8 cellular contexts compared by ENCODE assay signal in genomic region chr2:135985018-135985825, GRCh38. TPM values are rescaled to one million over a fixed set of nuclear protein-coding genes. Genes with fewer than 3 reads are reported as not detected.
A peak's percentile ranks its signal among the peaks of the same experiment; 100 is the strongest.
DNase-seq lines count a peak whose midpoint lies in the region; ATAC-seq and TF ChIP-seq lines count a peak whose summit lies in the region.

TSS of gene DARS1 (minus strand) at chr2:135985626. CDS start at chr2:135985468, 158 bp downstream.

- H3K9me3 ChIP-seq in SU-DHL-6 (ENCODE audit: insufficient read depth, low read length) (no peaks in the 10 kb centered on the region), thoracic aorta (no peaks in the 10 kb centered on the region)

- peaks cover 37% of the 10 kb centered on the region for H3F3A ChIP-seq in SU-DHL-6 (ENCODE audit: insufficient read depth)

- H3K4me3 ChIP-seq in GM12865 (ENCODE audit: low read depth, low read length) (peak within 1 kb of the TSS; percentile 84), SU-DHL-6 (ENCODE audit: insufficient read depth, low read length, poor library complexity, severe bottlenecking) (peak within 1 kb of the TSS; percentile 77), thoracic aorta (peak within 1 kb of the TSS; percentile 82)

- H3K27ac Mint-ChIP-seq in activated naive CD8-positive, alpha-beta T cell treated with anti-CD3 and anti-CD28 coated beads, Interleukin-2, amount 10 ng/mL, durations not matched to agents 7 days and 5 days = peak within 1 kb of the TSS; percentile 98
- H3K27ac Mint-ChIP-seq in osteocyte (ENCODE audit: unreplicated experiment) = peak within 1 kb of the TSS; percentile 95

- H3K4me2 ChIP-seq in SU-DHL-6 (ENCODE audit: low read depth, low read length, poor library complexity, severe bottlenecking) = peak within 1 kb of the TSS; percentile 89

- H3K36me3 Mint-ChIP-seq in activated naive CD8-positive, alpha-beta T cell treated with anti-CD3 and anti-CD28 coated beads, Interleukin-2, amount 10 ng/mL, durations not matched to agents 7 days and 5 days = peaks cover 33% of the 10 kb centered on the region
- peaks cover 15% of the 10 kb centered on the region for H3K36me3 Mint-ChIP-seq in osteocyte (ENCODE audit: unreplicated experiment)

- H3K36me3 ChIP-seq in SU-DHL-6 (ENCODE audit: low read length) (peaks cover 19% of the 10 kb centered on the region), thoracic aorta (no peaks in the 10 kb centered on the region)

- H3K27me3 ChIP-seq in SU-DHL-6 (ENCODE audit: low read length) = no peaks in the 10 kb centered on the region
- H3K27me3 ChIP-seq in thoracic aorta (replicated peaks; ENCODE audit: insufficient read depth) = no peaks in the 10 kb centered on the region

- TF ChIP-seq CTCF in GM12865 (IDR thresholded peaks at IDR 0.05; ENCODE audit: insufficient read depth, low read depth, low read length, missing control alignments) = no peak
- TF ChIP-seq CTCF in SU-DHL-6 (IDR thresholded peaks at IDR 0.05; ENCODE audit: insufficient read depth, low read length, poor library complexity, severe bottlenecking) = no peak
- no peak for TF ChIP-seq CTCF in osteocyte (IDR thresholded peaks at IDR 0.05)
- no peak for TF ChIP-seq CTCF in thoracic aorta (IDR thresholded peaks at IDR 0.05)

- peak within 1 kb of the TSS; percentile 95 for H3K9ac ChIP-seq in SU-DHL-6 (ENCODE audit: low read length)

- peaks cover 30% of the 10 kb centered on the region for H3K4me1 Mint-ChIP-seq in activated naive CD8-positive, alpha-beta T cell treated with anti-CD3 and anti-CD28 coated beads, Interleukin-2, amount 10 ng/mL, durations not matched to agents 7 days and 5 days
- peaks cover 10% of the 10 kb centered on the region for H3K4me1 Mint-ChIP-seq in osteocyte (ENCODE audit: unreplicated experiment)

- ATAC-seq in HG02678 (IDR thresholded peaks at IDR 0.05; ENCODE audit: unreplicated experiment) (peak; percentile 88), thoracic aorta (ENCODE audit: insufficient number of reproducible peaks, low FRiP score, low read depth) (peak; percentile 91)
- ATAC-seq in activated naive CD8-positive, alpha-beta T cell treated with anti-CD3 and anti-CD28 coated beads, Interleukin-2, amount 10 ng/mL, durations not matched to agents 7 days and 5 days (ENCODE audit: low read depth) = peak; percentile 85

- intact Hi-C loops in head of caudate nucleus (cut with DNase I) = no loop called here

- H3K4me1 ChIP-seq in thoracic aorta (ENCODE audit: control insufficient read depth in 1 of 2, low read depth in 2 of 2) = peaks cover 9 to 12% of the 10 kb centered on the region in 2 donors

- peak within 1 kb of the TSS; percentile 88 for H3K4me3 Mint-ChIP-seq in activated naive CD8-positive, alpha-beta T cell treated with anti-CD3 and anti-CD28 coated beads, Interleukin-2, amount 10 ng/mL, durations not matched to agents 7 days and 5 days
- H3K4me3 Mint-ChIP-seq in osteocyte (ENCODE audit: unreplicated experiment) = peak within 1 kb of the TSS; percentile 94

- POLR2A ChIA-PET in activated naive CD8-positive, alpha-beta T cell treated with anti-CD3 and anti-CD28 coated beads, Interleukin-2, amount 10 ng/mL, durations not matched to agents 7 days and 5 days (lab: Charles Lee) = interaction anchor here (0.8 to 3.9 kb wide), 19 partner anchors 11 to 152 kb away, joined by 3 to 14 read pairs (median 4); no protein-coding TSS in a partner anchor

- peaks cover 52% of the 10 kb centered on the region for H3K79me2 ChIP-seq in SU-DHL-6 (ENCODE audit: insufficient read depth, low read length)

- no peaks in the 10 kb centered on the region for H3K9me2 ChIP-seq in SU-DHL-6 (replicated peaks; ENCODE audit: insufficient read depth, low read length)

- no peaks in the 10 kb centered on the region for H3K27me3 Mint-ChIP-seq in activated naive CD8-positive, alpha-beta T cell treated with anti-CD3 and anti-CD28 coated beads, Interleukin-2, amount 10 ng/mL, durations not matched to agents 7 days and 5 days
- no peaks in the 10 kb centered on the region for H3K27me3 Mint-ChIP-seq in osteocyte (ENCODE audit: unreplicated experiment)

- no peaks in the 10 kb centered on the region for H4K20me1 ChIP-seq in SU-DHL-6 (ENCODE audit: low read depth, low read length)

- H3K9me3 Mint-ChIP-seq in activated naive CD8-positive, alpha-beta T cell treated with anti-CD3 and anti-CD28 coated beads, Interleukin-2, amount 10 ng/mL, durations not matched to agents 7 days and 5 days = no peaks in the 10 kb centered on the region
- peaks cover 3% of the 10 kb centered on the region for H3K9me3 Mint-ChIP-seq in osteocyte (ENCODE audit: unreplicated experiment)

- H3K27ac ChIP-seq in SU-DHL-6 (ENCODE audit: low read depth, low read length) (peak within 1 kb of the TSS; percentile 86), thoracic aorta (peak within 1 kb of the TSS; percentile 89 to 95)

- H2AFZ ChIP-seq in SU-DHL-6 (ENCODE audit: low read depth, low read length, severe bottlenecking) = peak within 1 kb of the TSS; percentile 84

- DNase-seq in GM12865 (ENCODE audit: low read depth) = peak; percentile 94
- peak; percentile 92 for DNase-seq in NCI-H1105 treated with DMSO at 0.1 percent for 48 hours (lab: John Stamatoyannopoulos, UW)
- DNase-seq in activated naive CD8-positive, alpha-beta T cell treated with anti-CD3 and anti-CD28 coated beads, Interleukin-2, amount 10 ng/mL, durations not matched to agents 7 days and 5 days = peak; percentile 89
- peak; percentile 75 to 94 (median 89) for DNase-seq in head of caudate nucleus
- DNase-seq in osteocyte (ENCODE audit: extremely low spot score, unreplicated experiment) = peak; percentile 96
- peak; percentile 56 for DNase-seq in thoracic aorta (ENCODE audit: low spot score)

RNA-seq across cellular contexts. Expression of gene DARS1, which starts in this region (rescaled TPM):
- total RNA-seq in activated naive CD8-positive, alpha-beta T cell treated with anti-CD3 and anti-CD28 coated beads, Interleukin-2, amount 10 ng/mL, durations not matched to agents 7 days and 5 days = 100 to 1,000 TPM; 117 to 118 TPM
- total RNA-seq in osteocyte (48.3 and 51.0 TPM in 2 replicates), thoracic aorta (10 to 100 TPM; 42.8 to 67.9 TPM)

Comparison
In these comparisons a context has a peak if more than half of its experiments do, and no peak if none do; other contexts are left out.
1. Peak in every context shown above with its lines: DNase-seq, ATAC-seq, H3K4me3 ChIP-seq and H3K27ac ChIP-seq.